ENCODE assay signal across 1 cellular context in the genomic region with DNA sequence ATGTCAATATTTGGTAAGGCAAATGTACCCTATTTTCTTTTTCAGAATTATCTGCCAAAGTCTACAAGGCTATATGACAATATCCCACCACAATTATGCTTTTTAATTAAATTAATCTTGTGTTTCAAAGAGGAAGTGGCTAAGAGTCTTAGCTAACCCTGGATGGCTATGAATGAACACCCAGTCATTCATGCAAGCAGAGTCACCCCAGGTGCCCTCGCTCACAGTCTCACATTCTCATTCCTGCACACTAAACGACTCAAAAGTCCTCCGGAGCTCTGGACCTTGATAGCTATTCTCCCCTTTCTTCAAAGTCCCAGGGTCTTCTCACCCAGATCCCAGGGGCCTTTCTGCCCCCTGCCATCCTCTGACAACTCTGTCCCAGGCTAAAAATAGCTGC.
TF ChIP-seq lines count a peak whose summit lies in the region.

No MANE protein-coding gene starts in this region.

TF ChIP-seq in HepG2, 621 proteins besides CTCF, POLR2A, EP300 and RAD21:
- TF ChIP-seq ZNF580 (CRISPR knock-in tag; IDR thresholded peaks at IDR 0.05; ENCODE audit: borderline replicate concordance, low read depth) (no peak), GTF2F1 (IDR thresholded peaks at IDR 0.05; ENCODE audit: low read length) (no peak), ZBTB8A (CRISPR knock-in tag; IDR thresholded peaks at IDR 0.05; ENCODE audit: borderline replicate concordance, low read depth) (no peak), TIGD3 (CRISPR knock-in tag; IDR thresholded peaks at IDR 0.05; ENCODE audit: borderline replicate concordance) (no peak), NR2F6 (IDR thresholded peaks at IDR 0.05) (no peak), NR2F6 (CRISPR knock-in tag; IDR thresholded peaks at IDR 0.05) (no peak), THAP11 (CRISPR knock-in tag; IDR thresholded peaks at IDR 0.05) (no peak), YEATS4 (CRISPR knock-in tag; IDR thresholded peaks at IDR 0.05; ENCODE audit: borderline replicate concordance) (no peak), TCF7 (IDR thresholded peaks at IDR 0.05; ENCODE audit: low read depth) (no peak), ARHGAP35 (CRISPR knock-in tag; IDR thresholded peaks at IDR 0.05; ENCODE audit: borderline replicate concordance) (no peak), FIP1L1 (IDR thresholded peaks at IDR 0.05; ENCODE audit: borderline replicate concordance, insufficient read depth, low read depth, low read length) (no peak)
- TF ChIP-seq, protein P1, sequence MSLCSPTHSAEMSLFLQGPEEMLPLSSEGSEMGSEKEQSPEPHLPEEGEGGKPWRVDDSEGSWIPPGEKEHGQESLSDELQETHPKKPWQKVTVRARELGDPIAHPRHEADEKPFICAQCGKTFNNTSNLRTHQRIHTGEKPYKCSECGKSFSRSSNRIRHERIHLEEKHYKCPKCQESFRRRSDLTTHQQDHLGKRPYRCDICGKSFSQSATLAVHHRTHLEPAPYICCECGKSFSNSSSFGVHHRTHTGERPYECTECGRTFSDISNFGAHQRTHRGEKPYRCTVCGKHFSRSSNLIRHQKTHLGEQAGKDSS (CRISPR knock-in tag; IDR thresholded peaks at IDR 0.05; ENCODE audit: borderline replicate concordance, low read depth), result no peak
- TF ChIP-seq, protein P2, sequence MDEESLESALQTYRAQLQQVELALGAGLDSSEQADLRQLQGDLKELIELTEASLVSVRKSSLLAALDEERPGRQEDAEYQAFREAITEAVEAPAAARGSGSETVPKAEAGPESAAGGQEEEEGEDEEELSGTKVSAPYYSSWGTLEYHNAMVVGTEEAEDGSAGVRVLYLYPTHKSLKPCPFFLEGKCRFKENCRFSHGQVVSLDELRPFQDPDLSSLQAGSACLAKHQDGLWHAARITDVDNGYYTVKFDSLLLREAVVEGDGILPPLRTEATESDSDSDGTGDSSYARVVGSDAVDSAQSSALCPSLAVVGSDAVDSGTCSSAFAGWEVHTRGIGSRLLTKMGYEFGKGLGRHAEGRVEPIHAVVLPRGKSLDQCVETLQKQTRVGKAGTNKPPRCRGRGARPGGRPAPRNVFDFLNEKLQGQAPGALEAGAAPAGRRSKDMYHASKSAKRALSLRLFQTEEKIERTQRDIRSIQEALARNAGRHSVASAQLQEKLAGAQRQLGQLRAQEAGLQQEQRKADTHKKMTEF (CRISPR knock-in tag; IDR thresholded peaks at IDR 0.05), result no peak
- TF ChIP-seq, protein P3, sequence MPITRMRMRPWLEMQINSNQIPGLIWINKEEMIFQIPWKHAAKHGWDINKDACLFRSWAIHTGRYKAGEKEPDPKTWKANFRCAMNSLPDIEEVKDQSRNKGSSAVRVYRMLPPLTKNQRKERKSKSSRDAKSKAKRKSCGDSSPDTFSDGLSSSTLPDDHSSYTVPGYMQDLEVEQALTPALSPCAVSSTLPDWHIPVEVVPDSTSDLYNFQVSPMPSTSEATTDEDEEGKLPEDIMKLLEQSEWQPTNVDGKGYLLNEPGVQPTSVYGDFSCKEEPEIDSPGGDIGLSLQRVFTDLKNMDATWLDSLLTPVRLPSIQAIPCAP (CRISPR knock-in tag; IDR thresholded peaks at IDR 0.05; ENCODE audit: low read depth), result no peak
- TF ChIP-seq, protein P4, sequence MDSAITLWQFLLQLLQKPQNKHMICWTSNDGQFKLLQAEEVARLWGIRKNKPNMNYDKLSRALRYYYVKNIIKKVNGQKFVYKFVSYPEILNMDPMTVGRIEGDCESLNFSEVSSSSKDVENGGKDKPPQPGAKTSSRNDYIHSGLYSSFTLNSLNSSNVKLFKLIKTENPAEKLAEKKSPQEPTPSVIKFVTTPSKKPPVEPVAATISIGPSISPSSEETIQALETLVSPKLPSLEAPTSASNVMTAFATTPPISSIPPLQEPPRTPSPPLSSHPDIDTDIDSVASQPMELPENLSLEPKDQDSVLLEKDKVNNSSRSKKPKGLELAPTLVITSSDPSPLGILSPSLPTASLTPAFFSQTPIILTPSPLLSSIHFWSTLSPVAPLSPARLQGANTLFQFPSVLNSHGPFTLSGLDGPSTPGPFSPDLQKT (CRISPR knock-in tag; IDR thresholded peaks at IDR 0.05; ENCODE audit: borderline replicate concordance), result no peak
